ENCODE assay signal across 1 cellular context in the genomic region with DNA sequence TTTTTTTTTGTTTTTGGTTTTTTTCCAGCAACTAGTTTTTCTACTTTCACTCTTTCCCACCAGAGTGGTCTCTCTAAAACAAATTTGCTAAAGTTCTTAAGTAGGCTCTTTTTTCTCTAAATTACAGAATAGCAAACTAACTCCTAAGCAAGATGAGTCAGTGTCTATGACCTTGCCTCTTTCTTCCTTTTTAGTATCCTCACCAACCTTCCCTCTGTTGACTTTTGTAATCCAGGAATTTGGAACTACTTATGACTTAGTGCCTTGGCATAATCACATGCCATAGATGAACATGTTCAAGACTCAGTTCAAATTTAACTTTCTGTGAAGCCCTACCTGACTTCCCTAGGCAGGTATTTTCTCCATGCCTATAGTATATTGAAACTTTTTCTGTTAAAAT.
TF ChIP-seq lines count a peak whose summit lies in the region.

No MANE protein-coding gene starts in this region.

TF ChIP-seq in endothelial cell of umbilical vein, 7 proteins besides CTCF, POLR2A, EP300 and RAD21:
- no peak for TF ChIP-seq EZH2 (IDR thresholded peaks at IDR 0.05; ENCODE audit: borderline replicate concordance, low read depth, low read length, severe bottlenecking)
- no peak for TF ChIP-seq POLR2AphosphoS5 (IDR thresholded peaks at IDR 0.05; ENCODE audit: insufficient read depth, low read depth, low read length)
- no peak for TF ChIP-seq MYC (IDR thresholded peaks at IDR 0.05; ENCODE audit: low read depth, low read length)
- no peak for TF ChIP-seq GATA2 (IDR thresholded peaks at IDR 0.05; ENCODE audit: insufficient read depth, insufficient read length, low read depth, low read length)
- peak; percentile 15 for TF ChIP-seq FOS (IDR thresholded peaks at IDR 0.05; ENCODE audit: borderline replicate concordance, insufficient read depth, low read length)
- TF ChIP-seq JUN (IDR thresholded peaks at IDR 0.05; ENCODE audit: borderline replicate concordance, insufficient read depth, insufficient read length, low read depth), result no peak
- TF ChIP-seq, protein P1, sequence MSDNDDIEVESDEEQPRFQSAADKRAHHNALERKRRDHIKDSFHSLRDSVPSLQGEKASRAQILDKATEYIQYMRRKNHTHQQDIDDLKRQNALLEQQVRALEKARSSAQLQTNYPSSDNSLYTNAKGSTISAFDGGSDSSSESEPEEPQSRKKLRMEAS (IDR thresholded peaks at IDR 0.05; ENCODE audit: insufficient read depth, insufficient read length), result no peak
